8 cellular contexts compared by ENCODE assay signal in genomic region chr1:6601049-6601864, GRCh38. TPM values are rescaled to one million over a fixed set of nuclear protein-coding genes. Genes with fewer than 3 reads are reported as not detected.
DNase-seq lines count a peak whose midpoint lies in the region; ATAC-seq, FAIRE-seq and TF ChIP-seq lines count a peak whose summit lies in the region.

No MANE protein-coding gene starts in this region.

- H3K36me3 ChIP-seq in pancreas (peaks cover 0 to 25% (median 12%) of the 10 kb centered on the region in 3 donors), upper lobe of right lung (peaks cover 26% of the 10 kb centered on the region)

- H3K27ac ChIP-seq in HL-60 (replicated peaks): peak overlapping the region; percentile 81
- peak overlapping the region; percentile 94 to 99 (median 96) for H3K27ac ChIP-seq in pancreas
- H3K27ac ChIP-seq in upper lobe of right lung: peak overlapping the region; percentile 99

- H3K4me1 ChIP-seq in pancreas: peaks cover 8 to 45% (median 8%) of the 10 kb centered on the region in 3 donors
- H3K4me1 ChIP-seq in upper lobe of right lung: peaks cover 50% of the 10 kb centered on the region

- H3K27me3 ChIP-seq in HL-60 (ENCODE audit: insufficient read depth, poor library complexity, severe bottlenecking): no peaks in the 10 kb centered on the region
- H3K27me3 ChIP-seq in pancreas: no peaks in the 10 kb centered on the region
- H3K27me3 ChIP-seq in upper lobe of right lung: no peaks in the 10 kb centered on the region

- peak; percentile 46 for DNase-seq in NCI-H2227 (lab: John Stamatoyannopoulos, UW; ENCODE audit: unreplicated experiment)
- DNase-seq in NCI-H2227 treated with DMSO at 0.1 percent for 48 hours (lab: John Stamatoyannopoulos, UW): no peak
- peak; percentile 82 to 89 for DNase-seq in HL-60 (ENCODE audit: low read depth in 1 of 2, low spot score in 1 of 2)
- peak; percentile 72 to 75 for DNase-seq in SW 1271 (lab: John Stamatoyannopoulos, UW)
- DNase-seq in activated naive CD8-positive, alpha-beta T cell treated with anti-CD3 and anti-CD28 coated beads, Interleukin-2, amount 50 U/mL, for 16 hours (ENCODE audit: low read depth, low spot score): peak; percentile 65
- peak; percentile 81 for DNase-seq in Right ventricle myocardium superior
- peak; percentile 76 to 92 (median 86) for DNase-seq in pancreas
- DNase-seq in upper lobe of right lung: peak; percentile 79

- TF ChIP-seq CTCF in HL-60 (IDR thresholded peaks at IDR 0.05; ENCODE audit: insufficient read depth, low read length) (no peak), pancreas (IDR thresholded peaks at IDR 0.05) (no peak), upper lobe of right lung (IDR thresholded peaks at IDR 0.05) (no peak)

- WGBS in pancreas, 2 donors: 0% methylated on average over 35 of the region's 35 CpGs

- ATAC-seq in Right ventricle myocardium superior (ENCODE audit: poor library complexity): peak; percentile 31
- peak; percentile 59 to 72 (median 66) for ATAC-seq in pancreas
- peak; percentile 47 for ATAC-seq in upper lobe of right lung

- H3K9me3 ChIP-seq in pancreas: no peaks in the 10 kb centered on the region
- no peaks in the 10 kb centered on the region for H3K9me3 ChIP-seq in upper lobe of right lung

- H3K4me3 ChIP-seq in HL-60 (replicated peaks; ENCODE audit: insufficient read depth, low read length) (peak overlapping the region; percentile 93), pancreas (peak overlapping the region; percentile 63 to 95 (median 88)), upper lobe of right lung (peak overlapping the region; percentile 81)

- intact Hi-C loops in Right ventricle myocardium superior (cut with DNase I) (no loop called here), pancreas (cut with DNase I) (no loop called here), upper lobe of right lung (cut with DNase I) (no loop called here)

- no peak for FAIRE-seq in pancreas (lab: Jason Lieb, UNC)

RNA-seq across cellular contexts. Expression of gene KLHL21, which starts 1.4 kb away (rescaled TPM):
- 111 TPM for total RNA-seq in Right ventricle myocardium superior
- 10 to 100 TPM; 10.8 to 31.3 (median 18.4) TPM for total RNA-seq in pancreas
- polyA plus RNA-seq in pancreas: 10 to 100 TPM; 11.3 to 13.7 TPM
- 21.8 TPM for total RNA-seq in upper lobe of right lung

RNA-seq across cellular contexts. Expression of gene PHF13, which starts 12.3 kb away (rescaled TPM):
- 8.6 TPM for total RNA-seq in Right ventricle myocardium superior
- 1 to 10 TPM; 4.0 to 8.3 (median 4.7) TPM for total RNA-seq in pancreas
- polyA plus RNA-seq in pancreas: 1 to 10 TPM; 4.5 to 8.0 TPM
- 10.8 TPM for total RNA-seq in upper lobe of right lung

RNA-seq across cellular contexts. Expression of gene ZBTB48, which starts 21.5 kb away (rescaled TPM):
- total RNA-seq in Right ventricle myocardium superior (11.7 TPM), pancreas (10 to 100 TPM; 15.2 to 25.1 (median 16.9) TPM), upper lobe of right lung (31.5 TPM)
- 100 to 1,000 TPM; 118 to 143 TPM for polyA plus RNA-seq in pancreas

RNA-seq across cellular contexts. Expression of gene THAP3, which starts 23.4 kb away (rescaled TPM):
- 11.5 TPM for total RNA-seq in Right ventricle myocardium superior
- 10 to 100 TPM in 1 of 6 donors, 1 to 10 TPM in 5; 6.9 to 11.6 (median 8.9) TPM for total RNA-seq in pancreas
- polyA plus RNA-seq in pancreas: 10 to 100 TPM; 21.9 to 28.0 TPM
- total RNA-seq in upper lobe of right lung: 15.3 TPM

RNA-seq across cellular contexts. Expression of gene TAS1R1, which starts 46.1 kb away (rescaled TPM):
- total RNA-seq in Right ventricle myocardium superior (not detected), pancreas (not detected), upper lobe of right lung (not detected)
- not detected for polyA plus RNA-seq in pancreas
